In genomic region chr15:89513284-89513683, GRCh38 we compare ENCODE assay signal across 23 cellular contexts. TPM values are rescaled to one million over a fixed set of nuclear protein-coding genes. Genes with fewer than 3 reads are reported as not detected.
"Had no signal": no experiment of that assay in that cellular context is flagged by ENCODE, and none has a peak within 500 bp of the region (broad histone marks: within the 10 kb centered on the region; RNA-seq: fewer than 3 reads in every experiment).

No MANE protein-coding gene starts in this region.

- H3K27ac ChIP-seq: VCaP had no signal

- H3K4me1 Mint-ChIP-seq: activated CD4-positive, alpha-beta memory T cell treated with anti-CD3 and anti-CD28 coated beads, Interleukin-2, amount 10 ng/mL, durations not matched to agents 7 days and 5 days; activated naive CD4-positive, alpha-beta T cell treated with anti-CD3 and anti-CD28 coated beads, Interleukin-2, amount 50 U/mL, for 24 hours; T-helper 17 cell had no signal

- H3K36me3 Mint-ChIP-seq: activated naive CD4-positive, alpha-beta T cell treated with anti-CD3 and anti-CD28 coated beads, Interleukin-2, amount 50 U/mL, for 24 hours had no signal

- H3K27ac Mint-ChIP-seq: activated CD4-positive, alpha-beta memory T cell treated with anti-CD3 and anti-CD28 coated beads, Interleukin-2, amount 10 ng/mL, durations not matched to agents 7 days and 5 days; activated naive CD4-positive, alpha-beta T cell treated with anti-CD3 and anti-CD28 coated beads, Interleukin-2, amount 50 U/mL, for 24 hours; T-helper 17 cell had no signal

- H3K4me3 Mint-ChIP-seq: activated CD4-positive, alpha-beta memory T cell treated with anti-CD3 and anti-CD28 coated beads, Interleukin-2, amount 10 ng/mL, durations not matched to agents 7 days and 5 days; activated naive CD4-positive, alpha-beta T cell treated with anti-CD3 and anti-CD28 coated beads, Interleukin-2, amount 50 U/mL, for 24 hours; T-helper 17 cell had no signal

- H3K9me3 Mint-ChIP-seq: activated CD4-positive, alpha-beta memory T cell treated with anti-CD3 and anti-CD28 coated beads, Interleukin-2, amount 10 ng/mL, durations not matched to agents 7 days and 5 days; activated naive CD4-positive, alpha-beta T cell treated with anti-CD3 and anti-CD28 coated beads, Interleukin-2, amount 50 U/mL, for 24 hours had no signal

- ATAC-seq: T-helper 17 cell had no signal

- DNase-seq: activated CD4-positive, alpha-beta T cell treated with anti-CD3 and anti-CD28 coated beads, Interleukin-2, amount 50 U/mL, for 1 hour; activated CD4-positive, CD25-positive, alpha-beta regulatory T cell; activated CD8-positive, alpha-beta memory T cell treated with anti-CD3 and anti-CD28 coated beads, Interleukin-2, amount 50 U/mL, for 48 hours; activated effector memory CD4-positive, alpha-beta T cell treated with Interleukin-2 at 50 U/mL for 16 hours; activated naive CD4-positive, alpha-beta T cell; activated T-cell treated with anti-CD3 and anti-CD28 coated beads, Interleukin-2, amount 50 U/mL, for 1 hour; aorta; IMR-90; Kasumi-1; KBM-7; NCI-H1048; NCI-H146; NCI-H187 treated with DMSO at 0.1 percent for 48 hours; NCI-H2081 treated with DMSO at 0.1 percent for 48 hours; NCI-H446; NCI-H524; SIG-M5; T-helper 17 cell; T-helper 9 cell had no signal

RNA-seq across cellular contexts. Expression of gene RHCG, which starts 16.9 kb away (rescaled TPM):
- total RNA-seq: activated CD4-positive, alpha-beta memory T cell treated with anti-CD3 and anti-CD28 coated beads, Interleukin-2, amount 10 ng/mL, durations not matched to agents 7 days and 5 days; activated CD8-positive, alpha-beta memory T cell treated with anti-CD3 and anti-CD28 coated beads for 36 hours; aorta; IMR-90; T-helper 17 cell had no signal
- polyA plus RNA-seq: IMR-90 had no signal
